11 cellular contexts compared by ENCODE assay signal in genomic region chr4:74156521-74156920, GRCh38. TPM values are rescaled to one million over a fixed set of nuclear protein-coding genes. Genes with fewer than 3 reads are reported as not detected.
A peak's percentile ranks its signal among the peaks of the same experiment; 100 is the strongest.
DNase-seq lines count a peak whose midpoint lies in the region; ATAC-seq and TF ChIP-seq lines count a peak whose summit lies in the region.
"Had no signal": no experiment of that assay in that cellular context is flagged by ENCODE, and none has a peak within 500 bp of the region (broad histone marks: within the 10 kb centered on the region; RNA-seq: fewer than 3 reads in every experiment).

No MANE protein-coding gene starts in this region.

- intact Hi-C loops in natural killer cell (cut with micrococcal nuclease), result loop anchor here (10.0 kb wide), 1 partner anchor 288 kb away; the partner anchor contains the start of gene AREG

- H3K9me3 ChIP-seq in effector memory CD4-positive, alpha-beta T cell (ENCODE audit: control insufficient read depth, low read length), result no peaks in the 10 kb centered on the region

- peaks cover 0 to 6% of the 10 kb centered on the region in 2 donors for H3K27me3 Mint-ChIP-seq in natural killer cell (ENCODE audit: low read depth in 2 of 2)
- H3K27me3 Mint-ChIP-seq in natural killer cell treated with Interleukin-12 subunit alpha and Interleukin-12 subunit beta and Interleukin-15 and Interleukin-18, amount 100 ng/mL, for 72 hours, result peaks cover 0 to 15% of the 10 kb centered on the region in 2 donors
- peaks cover 14% of the 10 kb centered on the region for H3K27me3 Mint-ChIP-seq in activated T-helper 17 cell treated with anti-CD3 and anti-CD28 coated beads, Interleukin-2, amount 50 U/mL, for 72 hours
- H3K27me3 Mint-ChIP-seq in immature natural killer cell (ENCODE audit: low read depth in 3 of 3), result peaks cover 0 to 2% (median 2%) of the 10 kb centered on the region in 3 donors

- H3K4me3 ChIP-seq in effector memory CD4-positive, alpha-beta T cell (ENCODE audit: insufficient read depth, low read depth, low read length, poor library complexity, severe bottlenecking), result no peak overlapping the region

- no peaks in the 10 kb centered on the region for H3K9me3 Mint-ChIP-seq in natural killer cell
- H3K9me3 Mint-ChIP-seq in natural killer cell treated with Interleukin-12 subunit alpha and Interleukin-12 subunit beta and Interleukin-15 and Interleukin-18, amount 100 ng/mL, for 72 hours, result no peaks in the 10 kb centered on the region
- no peaks in the 10 kb centered on the region for H3K9me3 Mint-ChIP-seq in activated T-helper 17 cell treated with anti-CD3 and anti-CD28 coated beads, Interleukin-2, amount 50 U/mL, for 72 hours
- H3K9me3 Mint-ChIP-seq in immature natural killer cell, result no peaks in the 10 kb centered on the region

- H3K36me3 Mint-ChIP-seq in natural killer cell (peaks cover 6% of the 10 kb centered on the region), immature natural killer cell (peaks cover 0 to 6% (median 5%) of the 10 kb centered on the region in 3 donors)
- peaks cover 13% of the 10 kb centered on the region for H3K36me3 Mint-ChIP-seq in natural killer cell treated with Interleukin-12 subunit alpha and Interleukin-12 subunit beta and Interleukin-15 and Interleukin-18, amount 100 ng/mL, for 72 hours
- H3K36me3 Mint-ChIP-seq in activated T-helper 17 cell treated with anti-CD3 and anti-CD28 coated beads, Interleukin-2, amount 50 U/mL, for 72 hours (ENCODE audit: low read depth), result peaks cover 22% of the 10 kb centered on the region

- DNase-seq in natural killer cell (no peak), immature natural killer cell (no peak), DMS 273 treated with DMSO at 0.1 percent for 48 hours (lab: John Stamatoyannopoulos, UW) (no peak)
- DNase-seq in natural killer cell treated with Interleukin-12 subunit alpha and Interleukin-12 subunit beta and Interleukin-15 and Interleukin-18, amount 100 ng/mL, for 72 hours (ENCODE audit: low spot score), result no peak
- no peak for DNase-seq in effector memory CD4-positive, alpha-beta T cell
- DNase-seq: NCI-H1436 treated with DMSO at 0.1 percent for 48 hours, NCI-H526 treated with DMSO at 0.1 percent for 48 hours had no signal

- no peak for ATAC-seq in natural killer cell
- ATAC-seq in natural killer cell treated with Interleukin-12 subunit alpha and Interleukin-12 subunit beta and Interleukin-15 and Interleukin-18, amount 100 ng/mL, for 72 hours, result no peak
- no peak for ATAC-seq in activated T-helper 17 cell treated with anti-CD3 and anti-CD28 coated beads, Interleukin-2, amount 50 U/mL, for 72 hours (replicated peaks)
- ATAC-seq in HG03175 (IDR thresholded peaks at IDR 0.05; ENCODE audit: unreplicated experiment), result no peak
- ATAC-seq in HG02852 (IDR thresholded peaks at IDR 0.05; ENCODE audit: unreplicated experiment), result no peak

- no peak overlapping the region for H3K27ac ChIP-seq in effector memory CD4-positive, alpha-beta T cell (ENCODE audit: insufficient read depth, low read length, poor library complexity, severe bottlenecking)

- H3K4me3 Mint-ChIP-seq in natural killer cell (peak overlapping the region; percentile 87), immature natural killer cell (peak overlapping the region; percentile 81 to 94 (median 83))
- no peak overlapping the region for H3K4me3 Mint-ChIP-seq in natural killer cell treated with Interleukin-12 subunit alpha and Interleukin-12 subunit beta and Interleukin-15 and Interleukin-18, amount 100 ng/mL, for 72 hours
- H3K4me3 Mint-ChIP-seq in activated T-helper 17 cell treated with anti-CD3 and anti-CD28 coated beads, Interleukin-2, amount 50 U/mL, for 72 hours, result peak overlapping the region; percentile 89

- peaks cover 11% of the 10 kb centered on the region for H3K4me1 ChIP-seq in effector memory CD4-positive, alpha-beta T cell (ENCODE audit: control insufficient read depth, insufficient read depth, low read length, poor library complexity, severe bottlenecking)

- no peaks in the 10 kb centered on the region for H3K36me3 ChIP-seq in effector memory CD4-positive, alpha-beta T cell (ENCODE audit: control insufficient read depth, insufficient read depth, low read length)

- H3K4me1 Mint-ChIP-seq in natural killer cell (peaks cover 22 to 23% of the 10 kb centered on the region in 2 donors), immature natural killer cell (peaks cover 22 to 29% of the 10 kb centered on the region in 2 donors)
- H3K4me1 Mint-ChIP-seq in natural killer cell treated with Interleukin-12 subunit alpha and Interleukin-12 subunit beta and Interleukin-15 and Interleukin-18, amount 100 ng/mL, for 72 hours (ENCODE audit: low read depth in 2 of 2), result peaks cover 21 to 29% of the 10 kb centered on the region in 2 donors
- peaks cover 7% of the 10 kb centered on the region for H3K4me1 Mint-ChIP-seq in activated T-helper 17 cell treated with anti-CD3 and anti-CD28 coated beads, Interleukin-2, amount 50 U/mL, for 72 hours

- no peak for TF ChIP-seq CTCF in natural killer cell (IDR thresholded peaks at IDR 0.05)

- H3K27ac Mint-ChIP-seq in natural killer cell (peak overlapping the region in 1 of 2 donors; percentile 84), immature natural killer cell (peak overlapping the region in 4 of 6 donors; percentile 5 to 90 (median 72))
- H3K27ac Mint-ChIP-seq in natural killer cell treated with Interleukin-12 subunit alpha and Interleukin-12 subunit beta and Interleukin-15 and Interleukin-18, amount 100 ng/mL, for 72 hours, result peak overlapping the region in 1 of 2 donors; percentile 87
- no peak overlapping the region for H3K27ac Mint-ChIP-seq in activated T-helper 17 cell treated with anti-CD3 and anti-CD28 coated beads, Interleukin-2, amount 50 U/mL, for 72 hours

- H3K27me3 ChIP-seq in effector memory CD4-positive, alpha-beta T cell (replicated peaks; ENCODE audit: control insufficient read depth, insufficient read depth, low read length, poor library complexity, severe bottlenecking), result no peaks in the 10 kb centered on the region

RNA-seq across cellular contexts. Expression of gene MTHFD2L, which starts 1.4 kb away (rescaled TPM):
- total RNA-seq in natural killer cell, result 10 to 100 TPM in 2 of 3 donors, 1 to 10 TPM in 1; 9.5 to 11.7 (median 10.4) TPM
- total RNA-seq in natural killer cell treated with Interleukin-12 subunit alpha and Interleukin-12 subunit beta and Interleukin-15 and Interleukin-18, amount 100 ng/mL, for 72 hours, result 10 to 100 TPM in 1 of 2 donors, 1 to 10 TPM in 1; 8.4 to 14.5 TPM
- total RNA-seq in activated T-helper 17 cell treated with anti-CD3 and anti-CD28 coated beads, Interleukin-2, amount 50 U/mL, for 72 hours, result 1 to 10 TPM; 4.0 to 9.4 TPM
- polyA plus RNA-seq in immature natural killer cell, result 1 to 10 TPM; 4.5 to 5.7 (median 4.6) TPM

RNA-seq across cellular contexts. Expression of gene CXCL2, which starts 57.5 kb away (rescaled TPM):
- total RNA-seq in natural killer cell, result 10 to 100 TPM in 1 of 3 donors, 1 to 10 TPM in 2; 1.0 to 33.1 (median 7.2) TPM
- under 1 TPM; 0.36 to 0.61 TPM for total RNA-seq in natural killer cell treated with Interleukin-12 subunit alpha and Interleukin-12 subunit beta and Interleukin-15 and Interleukin-18, amount 100 ng/mL, for 72 hours
- under 1 TPM in 1 of 2 donors, not detected in 1; 0.19 TPM for total RNA-seq in activated T-helper 17 cell treated with anti-CD3 and anti-CD28 coated beads, Interleukin-2, amount 50 U/mL, for 72 hours
- polyA plus RNA-seq in immature natural killer cell, result 1 to 10 TPM in 1 of 3 donors, not detected in 2; 1.3 TPM
- total RNA-seq: G401 had no signal
